27 cellular contexts compared by ENCODE assay signal in genomic region chr12:81843599-81843998, GRCh38.
"Had no signal": no experiment of that assay in that cellular context is flagged by ENCODE, and none has a peak within 500 bp of the region (broad histone marks: within the 10 kb centered on the region; RNA-seq: fewer than 3 reads in every experiment).

No MANE protein-coding gene starts in this region.

- H3K4me1 ChIP-seq: colonic mucosa, esophagus muscularis mucosa, esophagus squamous epithelium, foreskin keratinocyte, gastroesophageal sphincter, heart left ventricle, heart right ventricle had no signal

- H3K9me3 ChIP-seq: colonic mucosa, esophagus muscularis mucosa, esophagus squamous epithelium, gastroesophageal sphincter, heart left ventricle had no signal

- ATAC-seq: effector memory CD8-positive, alpha-beta T cell; esophagus mucosa; foreskin keratinocyte; gastroesophageal sphincter; heart left ventricle; heart right ventricle had no signal

- H3K4me3 ChIP-seq: colonic mucosa, coronary artery, dorsolateral prefrontal cortex, esophagus muscularis mucosa, esophagus squamous epithelium, gastroesophageal sphincter, heart left ventricle, heart right ventricle had no signal

- H3K27me3 ChIP-seq: colonic mucosa, dorsolateral prefrontal cortex, esophagus muscularis mucosa, esophagus squamous epithelium, foreskin keratinocyte, gastroesophageal sphincter, heart left ventricle had no signal

- DNase-seq: colonic mucosa; cortex of kidney; dermis blood vessel endothelial cell; dorsolateral prefrontal cortex; effector CD4-positive, alpha-beta T cell; effector CD8-positive, alpha-beta T cell; effector memory CD4-positive, alpha-beta T cell; effector memory CD8-positive, alpha-beta T cell; endodermal cell; erythroblast; esophagus squamous epithelium; foreskin fibroblast; foreskin keratinocyte; foreskin melanocyte; glutamatergic neuron; head of caudate nucleus; heart left ventricle; heart right ventricle had no signal

- H3K36me3 ChIP-seq: colonic mucosa, esophagus muscularis mucosa, esophagus squamous epithelium, gastroesophageal sphincter, heart left ventricle, heart right ventricle had no signal

- FAIRE-seq: colon, endometrium, endothelial cell of umbilical vein, frontal cortex had no signal

- H3K27ac ChIP-seq: colonic mucosa, coronary artery, dorsolateral prefrontal cortex, epithelial cell of prostate, esophagus muscularis mucosa, esophagus squamous epithelium, foreskin keratinocyte, gastroesophageal sphincter, heart left ventricle, heart right ventricle had no signal
